Comparison of ENCODE assay signal across 8 cellular contexts in the genomic region with DNA sequence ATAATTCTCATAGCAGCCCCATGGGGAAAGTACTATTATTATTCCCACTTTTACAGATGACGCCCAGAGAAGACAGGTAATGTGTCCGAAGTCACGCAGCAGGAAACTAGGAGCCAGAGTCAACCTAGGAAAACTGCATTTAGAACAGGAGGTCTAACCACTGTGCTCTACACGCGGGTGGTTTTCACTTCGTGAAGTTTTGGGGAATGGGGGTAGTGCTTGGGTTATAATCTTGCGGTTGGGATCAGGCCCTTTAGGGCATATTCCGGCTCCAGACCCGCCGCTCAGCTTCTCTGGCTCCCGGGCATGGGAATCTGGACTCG. TPM values are rescaled to one million over a fixed set of nuclear protein-coding genes. Genes with fewer than 3 reads are reported as not detected.
DNase-seq lines count a peak whose midpoint lies in the region; ATAC-seq, FAIRE-seq and TF ChIP-seq lines count a peak whose summit lies in the region.

No MANE protein-coding gene starts in this region.

- peaks cover 95% of the 10 kb centered on the region for H4K20me1 ChIP-seq in astrocyte (ENCODE audit: insufficient read depth, low read length)

- no peak for TF ChIP-seq POLR2A in lower leg skin (IDR thresholded peaks at IDR 0.05)
- TF ChIP-seq POLR2A in transverse colon (IDR thresholded peaks at IDR 0.05) = no peak
- TF ChIP-seq POLR2A in GM12891 (IDR thresholded peaks at IDR 0.05; ENCODE audit: low read depth, low read length) = no peak

- peaks cover 97% of the 10 kb centered on the region for H3K79me2 ChIP-seq in astrocyte (ENCODE audit: insufficient read depth, low read length)

- no peak for TF ChIP-seq EP300 in transverse colon (IDR thresholded peaks at IDR 0.05; ENCODE audit: low read depth)

- H3K9ac ChIP-seq in astrocyte (ENCODE audit: low read length) = peak overlapping the region; percentile 100

- peak overlapping the region; percentile 84 for H3K4me3 Mint-ChIP-seq in activated T-cell treated with anti-CD3 and anti-CD28 coated beads, Interleukin-2, amount 50 U/mL, for 4 hours
- peak overlapping the region; percentile 95 for H3K4me3 Mint-ChIP-seq in astrocyte (ENCODE audit: unreplicated experiment)

- peaks cover 18% of the 10 kb centered on the region for H3K4me1 Mint-ChIP-seq in activated T-cell treated with anti-CD3 and anti-CD28 coated beads, Interleukin-2, amount 50 U/mL, for 4 hours (ENCODE audit: low read depth)
- peaks cover 20% of the 10 kb centered on the region for H3K4me1 Mint-ChIP-seq in astrocyte (ENCODE audit: low read depth, unreplicated experiment)

- no peak for ATAC-seq in activated T-cell treated with anti-CD3 and anti-CD28 coated beads, Interleukin-2, amount 50 U/mL, for 4 hours

- H3K27me3 ChIP-seq in astrocyte (ENCODE audit: insufficient read depth, low read length) (no peaks in the 10 kb centered on the region), transverse colon (peaks cover 16% of the 10 kb centered on the region)

- 12 to 20% methylated on average over 7 to 12 of the region's 12 CpGs for WGBS in lower leg skin, 2 donors
- 12 to 17% methylated on average over 3 to 12 of the region's 12 CpGs for WGBS in transverse colon (ENCODE audit: low coverage in 1 of 2), 2 donors

- TF ChIP-seq CTCF in astrocyte (IDR thresholded peaks at IDR 0.05; ENCODE audit: insufficient read depth, low read depth, low read length) (no peak), lower leg skin (IDR thresholded peaks at IDR 0.05) (no peak), transverse colon (IDR thresholded peaks at IDR 0.05) (no peak)

- H3K27ac ChIP-seq in astrocyte (ENCODE audit: low read depth, low read length) = peak overlapping the region; percentile 92
- H3K27ac ChIP-seq in transverse colon = peak overlapping the region; percentile 96 to 98 (median 96)

- DNase-seq in activated T-cell treated with anti-CD3 and anti-CD28 coated beads, Interleukin-2, amount 50 U/mL, for 4 hours = no peak
- DNase-seq in activated T-cell treated with anti-CD3 and anti-CD28 coated beads, Interleukin-2, amount 50 U/mL, for 48 hours = no peak
- DNase-seq in astrocyte (ENCODE audit: low read depth) (no peak), lower leg skin (ENCODE audit: low spot score in 2 of 2) (no peak), transverse colon (no peak), NCI-H69 (lab: John Stamatoyannopoulos, UW) (no peak), GM12891 (ENCODE audit: insufficient read length, low spot score) (no peak)
- no peak for DNase-seq in activated effector memory CD4-positive, alpha-beta T cell treated with anti-CD3 and anti-CD28 coated beads, Interleukin-2, amount 50 U/mL, for 16 hours

- no peaks in the 10 kb centered on the region for H3K9me3 Mint-ChIP-seq in activated T-cell treated with anti-CD3 and anti-CD28 coated beads, Interleukin-2, amount 50 U/mL, for 4 hours
- no peaks in the 10 kb centered on the region for H3K9me3 Mint-ChIP-seq in astrocyte (ENCODE audit: unreplicated experiment)

- H3K9me3 ChIP-seq in astrocyte (ENCODE audit: insufficient read depth, low read depth, low read length) (no peaks in the 10 kb centered on the region), transverse colon (no peaks in the 10 kb centered on the region)

- H3K27ac Mint-ChIP-seq in astrocyte (ENCODE audit: unreplicated experiment) = peak overlapping the region; percentile 99

- peak overlapping the region; percentile 92 for H3K4me2 ChIP-seq in astrocyte (ENCODE audit: low read length)

- H3K4me1 ChIP-seq in astrocyte (ENCODE audit: insufficient read depth, low read length) (peaks cover 52% of the 10 kb centered on the region), transverse colon (peaks cover 11 to 76% (median 50%) of the 10 kb centered on the region in 4 donors)

- intact Hi-C loops in lower leg skin (cut with DNase I; ENCODE audit: low total_unique reads) (no loop called here), transverse colon (cut with DNase I; ENCODE audit: low total_unique reads) (loop anchor here (5.0 kb wide), 1 partner anchor 45 kb away; no protein-coding TSS in a partner anchor)

- in situ Hi-C loops in transverse colon (cut with MboI; ENCODE audit: low pct_ligation_motif_present in 1 of 4, low pct_unique_long_range_greater_than_20kb in 1 of 4, low sequenced_read_pairs in 3 of 4) = loop anchor here in 1 of 4 donors (25.0 kb wide), 1 partner anchor 160 kb away; no protein-coding TSS in a partner anchor

- H3K36me3 ChIP-seq in astrocyte (ENCODE audit: insufficient read depth, low read length) = peaks cover 70% of the 10 kb centered on the region
- no peaks in the 10 kb centered on the region for H3K36me3 ChIP-seq in transverse colon

- peaks cover 44% of the 10 kb centered on the region for H3K27me3 Mint-ChIP-seq in activated T-cell treated with anti-CD3 and anti-CD28 coated beads, Interleukin-2, amount 50 U/mL, for 4 hours (ENCODE audit: low read depth)
- no peaks in the 10 kb centered on the region for H3K27me3 Mint-ChIP-seq in astrocyte (ENCODE audit: low read depth, unreplicated experiment)

- no peaks in the 10 kb centered on the region for H3K36me3 Mint-ChIP-seq in activated T-cell treated with anti-CD3 and anti-CD28 coated beads, Interleukin-2, amount 50 U/mL, for 4 hours (ENCODE audit: insufficient read depth)
- peaks cover 45% of the 10 kb centered on the region for H3K36me3 Mint-ChIP-seq in astrocyte (ENCODE audit: low read depth, unreplicated experiment)

- H2AFZ ChIP-seq in astrocyte (ENCODE audit: low read depth, low read length) = no peak overlapping the region

- FAIRE-seq in astrocyte (lab: Jason Lieb, UNC) (no peak), GM12891 (lab: Jason Lieb, UNC) (no peak)

- H3K4me3 ChIP-seq in astrocyte (ENCODE audit: insufficient read depth, low read depth, low read length) (peak overlapping the region; percentile 99), lower leg skin (ENCODE audit: low read depth, poor library complexity, severe bottlenecking) (peak overlapping the region; percentile 68), transverse colon (peak overlapping the region; percentile 60 to 88 (median 86))

TF ChIP-seq in GM12891, 5 proteins besides CTCF, POLR2A, EP300 and RAD21:
- TF ChIP-seq SPI1 (IDR thresholded peaks at IDR 0.05; ENCODE audit: low read depth, low read length) (no peak), POU2F2 (IDR thresholded peaks at IDR 0.05; ENCODE audit: low read depth, low read length) (no peak), TAF1 (IDR thresholded peaks at IDR 0.05; ENCODE audit: low read depth, low read length) (no peak), PAX5 (IDR thresholded peaks at IDR 0.05; ENCODE audit: insufficient read depth, low read length, severe bottlenecking) (no peak), POLR2AphosphoS5 (IDR thresholded peaks at IDR 0.05; ENCODE audit: low read depth, low read length) (no peak)

RNA-seq across cellular contexts. Expression of a gene that starts 5.2 kb away (rescaled TPM):
- total RNA-seq in activated T-cell treated with anti-CD3 and anti-CD28 coated beads, Interleukin-2, amount 50 U/mL, for 4 hours = 10 to 100 TPM in 1 of 3 donors, 1 to 10 TPM in 2; 9.5 to 11.4 (median 9.5) TPM
- total RNA-seq in astrocyte (2,922 and 3,062 TPM in 2 replicates), lower leg skin (100 to 1,000 TPM in 2 of 4 donors, 10 to 100 TPM in 2; 67.6 to 193 (median 95.9) TPM), transverse colon (1,000 to 10,000 TPM in 2 of 4 donors, 100 to 1,000 TPM in 2; 775 to 2,480 (median 1,140) TPM)
- polyA plus RNA-seq in GM12891 (2012; ENCODE audit: low read depth, missing spikeins) = 0.68 TPM

Comparison
In these comparisons a context has a peak if more than half of its experiments do, and no peak if none do; other contexts are left out.
1. RNA of a gene that starts 5.2 kb away (total RNA-seq): 2,922 to 3,062 TPM in astrocyte, 775 to 2,480 TPM in transverse colon and 67.6 to 193 TPM in lower leg skin; 9.5 to 11.4 TPM in activated T-cell treated with anti-CD3 and anti-CD28 coated beads, Interleukin-2, amount 50 U/mL, for 4 hours; every median in the first group is over 4 times any median in the second.
2. Peak in every context shown above with its lines, with median percentiles within 50 percentile points of each other: H3K4me3 ChIP-seq.